Comparison of ENCODE assay signal across 1 cellular context in the genomic region with DNA sequence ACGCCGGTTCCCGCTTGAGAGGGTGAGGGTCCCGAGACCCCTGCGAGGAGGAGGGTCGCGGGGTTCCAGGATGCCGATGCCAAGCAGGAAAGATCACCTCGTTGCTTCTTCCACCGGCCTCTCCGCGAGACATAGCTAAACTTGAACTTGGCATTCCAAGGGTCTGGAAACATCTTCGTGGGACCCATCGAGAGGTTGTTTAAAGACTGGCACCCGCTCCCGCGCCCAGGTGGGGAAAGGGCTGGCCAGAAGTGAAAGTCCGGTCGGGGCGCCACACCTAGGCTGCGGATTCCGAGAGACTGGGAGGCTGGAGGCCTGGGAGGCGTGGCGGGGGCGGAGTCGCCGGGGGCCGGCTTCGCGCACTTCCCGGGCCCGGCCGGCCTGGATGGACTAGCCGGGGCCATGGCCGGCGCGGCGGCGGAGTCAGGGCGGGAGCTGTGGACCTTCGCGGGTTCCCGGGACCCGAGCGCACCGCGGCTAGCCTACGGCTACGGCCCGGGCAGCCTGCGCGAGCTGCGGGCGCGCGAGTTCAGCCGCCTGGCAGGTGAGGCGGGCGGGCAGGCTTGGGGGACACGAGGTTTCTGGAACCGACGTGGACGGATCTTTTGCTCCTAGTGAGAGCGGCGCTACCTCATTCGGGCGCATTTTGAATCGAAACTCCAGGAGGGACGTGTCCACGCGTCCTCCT.
TF ChIP-seq lines count a peak whose summit lies in the region.

A gene with protein sequence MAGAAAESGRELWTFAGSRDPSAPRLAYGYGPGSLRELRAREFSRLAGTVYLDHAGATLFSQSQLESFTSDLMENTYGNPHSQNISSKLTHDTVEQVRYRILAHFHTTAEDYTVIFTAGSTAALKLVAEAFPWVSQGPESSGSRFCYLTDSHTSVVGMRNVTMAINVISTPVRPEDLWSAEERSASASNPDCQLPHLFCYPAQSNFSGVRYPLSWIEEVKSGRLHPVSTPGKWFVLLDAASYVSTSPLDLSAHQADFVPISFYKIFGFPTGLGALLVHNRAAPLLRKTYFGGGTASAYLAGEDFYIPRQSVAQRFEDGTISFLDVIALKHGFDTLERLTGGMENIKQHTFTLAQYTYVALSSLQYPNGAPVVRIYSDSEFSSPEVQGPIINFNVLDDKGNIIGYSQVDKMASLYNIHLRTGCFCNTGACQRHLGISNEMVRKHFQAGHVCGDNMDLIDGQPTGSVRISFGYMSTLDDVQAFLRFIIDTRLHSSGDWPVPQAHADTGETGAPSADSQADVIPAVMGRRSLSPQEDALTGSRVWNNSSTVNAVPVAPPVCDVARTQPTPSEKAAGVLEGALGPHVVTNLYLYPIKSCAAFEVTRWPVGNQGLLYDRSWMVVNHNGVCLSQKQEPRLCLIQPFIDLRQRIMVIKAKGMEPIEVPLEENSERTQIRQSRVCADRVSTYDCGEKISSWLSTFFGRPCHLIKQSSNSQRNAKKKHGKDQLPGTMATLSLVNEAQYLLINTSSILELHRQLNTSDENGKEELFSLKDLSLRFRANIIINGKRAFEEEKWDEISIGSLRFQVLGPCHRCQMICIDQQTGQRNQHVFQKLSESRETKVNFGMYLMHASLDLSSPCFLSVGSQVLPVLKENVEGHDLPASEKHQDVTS (plus strand): TSS at position 360 of the 688 bp plus-strand sequence. CDS start 43 bp downstream, at position 403.

TF ChIP-seq in K562, 482 proteins besides CTCF, POLR2A, EP300 and RAD21 (continued from another document and continues in another):
- TF ChIP-seq, protein P1, sequence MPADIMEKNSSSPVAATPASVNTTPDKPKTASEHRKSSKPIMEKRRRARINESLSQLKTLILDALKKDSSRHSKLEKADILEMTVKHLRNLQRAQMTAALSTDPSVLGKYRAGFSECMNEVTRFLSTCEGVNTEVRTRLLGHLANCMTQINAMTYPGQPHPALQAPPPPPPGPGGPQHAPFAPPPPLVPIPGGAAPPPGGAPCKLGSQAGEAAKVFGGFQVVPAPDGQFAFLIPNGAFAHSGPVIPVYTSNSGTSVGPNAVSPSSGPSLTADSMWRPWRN (IDR thresholded peaks at IDR 0.05; ENCODE audit: low read depth): no peak
- peak; percentile 51; the same call in 1 of the 2 replicates for TF ChIP-seq CBX1 (IDR thresholded peaks at IDR 0.05; ENCODE audit: low read depth)
- TF ChIP-seq POLR2AphosphoS2 (IDR thresholded peaks at IDR 0.05; ENCODE audit: low read length): no peak
- peak; percentile 91 for TF ChIP-seq L3MBTL2 (IDR thresholded peaks at IDR 0.05)
- peak; percentile 79 to 93; a peak in 3 of 4 replicates for TF ChIP-seq NONO (IDR thresholded peaks at IDR 0.05; ENCODE audit: low read depth in 2 of 2, low read length in 1 of 2)
- TF ChIP-seq NBN (IDR thresholded peaks at IDR 0.05; ENCODE audit: low read depth): 0 out of 2 replicates have a peak, but pooled peaks have one; percentile 23
- TF ChIP-seq KDM2B (CRISPR knock-in tag; IDR thresholded peaks at IDR 0.05): peak; percentile 89
- peak; percentile 74 for TF ChIP-seq RBM22 (IDR thresholded peaks at IDR 0.05; ENCODE audit: low read depth, low read length, poor library complexity, severe bottlenecking)
- TF ChIP-seq CXXC5 (CRISPR knock-in tag; IDR thresholded peaks at IDR 0.05): peak; percentile 71
- TF ChIP-seq, protein P2, sequence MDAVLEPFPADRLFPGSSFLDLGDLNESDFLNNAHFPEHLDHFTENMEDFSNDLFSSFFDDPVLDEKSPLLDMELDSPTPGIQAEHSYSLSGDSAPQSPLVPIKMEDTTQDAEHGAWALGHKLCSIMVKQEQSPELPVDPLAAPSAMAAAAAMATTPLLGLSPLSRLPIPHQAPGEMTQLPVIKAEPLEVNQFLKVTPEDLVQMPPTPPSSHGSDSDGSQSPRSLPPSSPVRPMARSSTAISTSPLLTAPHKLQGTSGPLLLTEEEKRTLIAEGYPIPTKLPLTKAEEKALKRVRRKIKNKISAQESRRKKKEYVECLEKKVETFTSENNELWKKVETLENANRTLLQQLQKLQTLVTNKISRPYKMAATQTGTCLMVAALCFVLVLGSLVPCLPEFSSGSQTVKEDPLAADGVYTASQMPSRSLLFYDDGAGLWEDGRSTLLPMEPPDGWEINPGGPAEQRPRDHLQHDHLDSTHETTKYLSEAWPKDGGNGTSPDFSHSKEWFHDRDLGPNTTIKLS (IDR thresholded peaks at IDR 0.05; ENCODE audit: borderline replicate concordance, low read depth): peak; percentile 67
- peak; percentile 97 for TF ChIP-seq PHF8 (IDR thresholded peaks at IDR 0.05; ENCODE audit: borderline replicate concordance, low read length)
- TF ChIP-seq CCNT2 (IDR thresholded peaks at IDR 0.05; ENCODE audit: borderline replicate concordance, extremely low read depth, insufficient read length, low read depth, low read length): peak; percentile 89
- peak; percentile 5; the same call in 1 of the 2 replicates for TF ChIP-seq HIVEP1 (CRISPR knock-in tag; IDR thresholded peaks at IDR 0.05)
- no peak for TF ChIP-seq CEBPB (tag; IDR thresholded peaks at IDR 0.05)
- TF ChIP-seq, protein P3, sequence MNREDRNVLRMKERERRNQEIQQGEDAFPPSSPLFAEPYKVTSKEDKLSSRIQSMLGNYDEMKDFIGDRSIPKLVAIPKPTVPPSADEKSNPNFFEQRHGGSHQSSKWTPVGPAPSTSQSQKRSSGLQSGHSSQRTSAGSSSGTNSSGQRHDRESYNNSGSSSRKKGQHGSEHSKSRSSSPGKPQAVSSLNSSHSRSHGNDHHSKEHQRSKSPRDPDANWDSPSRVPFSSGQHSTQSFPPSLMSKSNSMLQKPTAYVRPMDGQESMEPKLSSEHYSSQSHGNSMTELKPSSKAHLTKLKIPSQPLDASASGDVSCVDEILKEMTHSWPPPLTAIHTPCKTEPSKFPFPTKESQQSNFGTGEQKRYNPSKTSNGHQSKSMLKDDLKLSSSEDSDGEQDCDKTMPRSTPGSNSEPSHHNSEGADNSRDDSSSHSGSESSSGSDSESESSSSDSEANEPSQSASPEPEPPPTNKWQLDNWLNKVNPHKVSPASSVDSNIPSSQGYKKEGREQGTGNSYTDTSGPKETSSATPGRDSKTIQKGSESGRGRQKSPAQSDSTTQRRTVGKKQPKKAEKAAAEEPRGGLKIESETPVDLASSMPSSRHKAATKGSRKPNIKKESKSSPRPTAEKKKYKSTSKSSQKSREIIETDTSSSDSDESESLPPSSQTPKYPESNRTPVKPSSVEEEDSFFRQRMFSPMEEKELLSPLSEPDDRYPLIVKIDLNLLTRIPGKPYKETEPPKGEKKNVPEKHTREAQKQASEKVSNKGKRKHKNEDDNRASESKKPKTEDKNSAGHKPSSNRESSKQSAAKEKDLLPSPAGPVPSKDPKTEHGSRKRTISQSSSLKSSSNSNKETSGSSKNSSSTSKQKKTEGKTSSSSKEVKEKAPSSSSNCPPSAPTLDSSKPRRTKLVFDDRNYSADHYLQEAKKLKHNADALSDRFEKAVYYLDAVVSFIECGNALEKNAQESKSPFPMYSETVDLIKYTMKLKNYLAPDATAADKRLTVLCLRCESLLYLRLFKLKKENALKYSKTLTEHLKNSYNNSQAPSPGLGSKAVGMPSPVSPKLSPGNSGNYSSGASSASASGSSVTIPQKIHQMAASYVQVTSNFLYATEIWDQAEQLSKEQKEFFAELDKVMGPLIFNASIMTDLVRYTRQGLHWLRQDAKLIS (CRISPR knock-in tag; IDR thresholded peaks at IDR 0.05): 0 out of 2 replicates have a peak, but pooled peaks have one; percentile 43
- TF ChIP-seq, protein P4, sequence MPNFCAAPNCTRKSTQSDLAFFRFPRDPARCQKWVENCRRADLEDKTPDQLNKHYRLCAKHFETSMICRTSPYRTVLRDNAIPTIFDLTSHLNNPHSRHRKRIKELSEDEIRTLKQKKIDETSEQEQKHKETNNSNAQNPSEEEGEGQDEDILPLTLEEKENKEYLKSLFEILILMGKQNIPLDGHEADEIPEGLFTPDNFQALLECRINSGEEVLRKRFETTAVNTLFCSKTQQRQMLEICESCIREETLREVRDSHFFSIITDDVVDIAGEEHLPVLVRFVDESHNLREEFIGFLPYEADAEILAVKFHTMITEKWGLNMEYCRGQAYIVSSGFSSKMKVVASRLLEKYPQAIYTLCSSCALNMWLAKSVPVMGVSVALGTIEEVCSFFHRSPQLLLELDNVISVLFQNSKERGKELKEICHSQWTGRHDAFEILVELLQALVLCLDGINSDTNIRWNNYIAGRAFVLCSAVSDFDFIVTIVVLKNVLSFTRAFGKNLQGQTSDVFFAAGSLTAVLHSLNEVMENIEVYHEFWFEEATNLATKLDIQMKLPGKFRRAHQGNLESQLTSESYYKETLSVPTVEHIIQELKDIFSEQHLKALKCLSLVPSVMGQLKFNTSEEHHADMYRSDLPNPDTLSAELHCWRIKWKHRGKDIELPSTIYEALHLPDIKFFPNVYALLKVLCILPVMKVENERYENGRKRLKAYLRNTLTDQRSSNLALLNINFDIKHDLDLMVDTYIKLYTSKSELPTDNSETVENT (CRISPR knock-in tag; IDR thresholded peaks at IDR 0.05): peak; percentile 50; the same call in 1 of the 2 replicates
- peak; percentile 81; the same call in 1 of the 2 replicates for TF ChIP-seq BRD4 (IDR thresholded peaks at IDR 0.05)
- no peak for TF ChIP-seq ZNF232 (CRISPR knock-in tag; IDR thresholded peaks at IDR 0.05)
- 0 out of 2 replicates have a peak, but pooled peaks have one; percentile 66 for TF ChIP-seq NR1H2 (CRISPR knock-in tag; IDR thresholded peaks at IDR 0.05)
- TF ChIP-seq ATF7 (IDR thresholded peaks at IDR 0.05): peak; percentile 46; the same call in 1 of the 2 replicates
- no peak for TF ChIP-seq TCF7 (IDR thresholded peaks at IDR 0.05; ENCODE audit: borderline replicate concordance)
- TF ChIP-seq SIN3A (IDR thresholded peaks at IDR 0.05; ENCODE audit: borderline replicate concordance in 2 of 2, control insufficient read depth in 1 of 2, low read depth in 2 of 2, low read length in 2 of 2): peak in 1 of 2 experiments; percentile 83; a peak in 1 of 4 replicates
- TF ChIP-seq, protein P5, sequence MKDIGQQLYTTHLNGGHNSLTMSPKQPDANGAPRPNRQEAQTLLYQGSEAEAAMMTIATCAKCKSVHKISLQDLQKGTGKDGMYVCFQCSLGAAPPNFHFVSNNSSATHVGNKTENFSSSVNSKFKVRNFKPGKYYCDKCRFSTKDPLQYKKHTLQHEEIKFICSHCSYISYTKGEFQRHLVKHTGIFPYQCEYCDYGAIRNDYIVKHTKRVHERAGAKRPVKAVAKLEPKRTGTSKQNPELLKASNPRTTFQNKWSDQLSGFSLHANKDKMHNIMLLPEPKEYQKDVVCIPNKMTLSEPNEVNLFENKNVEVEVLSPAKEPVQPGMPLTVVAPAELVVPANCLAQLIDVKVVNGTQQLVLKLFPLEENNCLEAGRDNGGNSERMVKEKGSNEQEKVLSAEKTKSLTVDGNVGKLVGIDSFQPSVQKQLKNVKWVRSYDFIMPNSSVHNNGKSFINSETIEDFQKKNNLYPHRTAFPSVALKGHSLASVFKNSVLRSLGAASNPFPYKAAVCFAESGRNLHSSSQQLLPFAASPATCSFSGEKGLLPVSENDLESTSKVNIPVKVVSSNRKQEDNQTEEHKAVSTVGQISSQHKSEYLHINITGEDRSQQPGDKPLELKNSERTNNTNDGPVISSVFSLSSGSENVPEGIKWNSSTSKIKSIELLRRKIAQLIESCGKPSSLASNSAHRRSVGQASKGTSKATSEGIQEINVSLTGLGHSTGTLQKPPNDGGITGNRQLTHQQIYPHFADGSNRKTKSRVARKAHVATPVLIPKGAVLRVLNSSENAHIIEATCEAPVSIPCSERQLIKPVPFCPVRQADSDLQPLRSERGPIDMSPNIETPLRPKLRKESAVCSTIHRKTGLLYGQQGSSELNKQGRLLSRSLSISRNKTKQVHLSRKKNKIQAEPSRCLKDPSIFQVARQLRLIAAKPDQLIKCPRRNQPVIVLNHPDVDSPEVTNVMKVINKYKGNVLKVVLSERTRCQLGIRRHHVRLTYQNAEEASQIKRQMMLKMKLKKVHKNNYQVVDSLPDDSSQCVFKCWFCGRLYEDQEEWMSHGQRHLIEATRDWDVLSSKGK (CRISPR knock-in tag; IDR thresholded peaks at IDR 0.05): no peak
- TF ChIP-seq HMGN3 (IDR thresholded peaks at IDR 0.05; ENCODE audit: borderline replicate concordance, extremely low read depth, insufficient read length, low read depth, low read length): peak; percentile 42
- TF ChIP-seq, protein P6, sequence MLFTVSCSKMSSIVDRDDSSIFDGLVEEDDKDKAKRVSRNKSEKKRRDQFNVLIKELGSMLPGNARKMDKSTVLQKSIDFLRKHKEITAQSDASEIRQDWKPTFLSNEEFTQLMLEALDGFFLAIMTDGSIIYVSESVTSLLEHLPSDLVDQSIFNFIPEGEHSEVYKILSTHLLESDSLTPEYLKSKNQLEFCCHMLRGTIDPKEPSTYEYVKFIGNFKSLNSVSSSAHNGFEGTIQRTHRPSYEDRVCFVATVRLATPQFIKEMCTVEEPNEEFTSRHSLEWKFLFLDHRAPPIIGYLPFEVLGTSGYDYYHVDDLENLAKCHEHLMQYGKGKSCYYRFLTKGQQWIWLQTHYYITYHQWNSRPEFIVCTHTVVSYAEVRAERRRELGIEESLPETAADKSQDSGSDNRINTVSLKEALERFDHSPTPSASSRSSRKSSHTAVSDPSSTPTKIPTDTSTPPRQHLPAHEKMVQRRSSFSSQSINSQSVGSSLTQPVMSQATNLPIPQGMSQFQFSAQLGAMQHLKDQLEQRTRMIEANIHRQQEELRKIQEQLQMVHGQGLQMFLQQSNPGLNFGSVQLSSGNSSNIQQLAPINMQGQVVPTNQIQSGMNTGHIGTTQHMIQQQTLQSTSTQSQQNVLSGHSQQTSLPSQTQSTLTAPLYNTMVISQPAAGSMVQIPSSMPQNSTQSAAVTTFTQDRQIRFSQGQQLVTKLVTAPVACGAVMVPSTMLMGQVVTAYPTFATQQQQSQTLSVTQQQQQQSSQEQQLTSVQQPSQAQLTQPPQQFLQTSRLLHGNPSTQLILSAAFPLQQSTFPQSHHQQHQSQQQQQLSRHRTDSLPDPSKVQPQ (CRISPR knock-in tag; IDR thresholded peaks at IDR 0.05; ENCODE audit: borderline replicate concordance): no peak
- TF ChIP-seq, protein P7, sequence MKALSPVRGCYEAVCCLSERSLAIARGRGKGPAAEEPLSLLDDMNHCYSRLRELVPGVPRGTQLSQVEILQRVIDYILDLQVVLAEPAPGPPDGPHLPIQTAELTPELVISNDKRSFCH (CRISPR knock-in tag; IDR thresholded peaks at IDR 0.05): no peak
- TF ChIP-seq, protein P7 (tag; IDR thresholded peaks at IDR 0.05): 0 out of 2 replicates have a peak, but pooled peaks have one; percentile 63
- 0 out of 2 replicates have a peak, but pooled peaks have one; percentile 7 for TF ChIP-seq JUN (IDR thresholded peaks at IDR 0.05; ENCODE audit: borderline replicate concordance, low read depth, low read length)
- TF ChIP-seq JUN (CRISPR knock-in tag; IDR thresholded peaks at IDR 0.05; ENCODE audit: borderline replicate concordance): peak; percentile 73; the same call in 1 of the 2 replicates
- 0 out of 2 replicates have a peak, but pooled peaks have one; percentile 71 for TF ChIP-seq GTF2E2 (tag; IDR thresholded peaks at IDR 0.05)
- peak; percentile 61; the same call in 1 of the 2 replicates for TF ChIP-seq ZNF263 (CRISPR knock-in tag; IDR thresholded peaks at IDR 0.05; ENCODE audit: borderline replicate concordance)
- TF ChIP-seq ZNF41 (CRISPR knock-in tag; conservative IDR thresholded peaks at IDR 0.05): no peak
